37 cellular contexts compared by ENCODE assay signal in genomic region chr9:99427252-99427651, GRCh38.
DNase-seq lines count a peak whose midpoint lies in the region; ATAC-seq, FAIRE-seq and TF ChIP-seq lines count a peak whose summit lies in the region.
"Had no signal": no experiment of that assay in that cellular context is flagged by ENCODE, and none has a peak within 500 bp of the region (broad histone marks: within the 10 kb centered on the region; RNA-seq: fewer than 3 reads in every experiment).

No MANE protein-coding gene starts in this region.

- H2AFZ ChIP-seq in GM23338 (0 out of 2 replicates have a peak overlapping the region, but pooled peaks have one; percentile 9), GM12878 (ENCODE audit: control insufficient read depth, low read depth, low read length) (no peak overlapping the region)

- no peaks in the 10 kb centered on the region for H3K9me2 ChIP-seq in GM23338 (ENCODE audit: insufficient read depth)

- no peak overlapping the region for H3K27ac ChIP-seq in GM23338 (ENCODE audit: low read depth)
- no peak overlapping the region for H3K27ac ChIP-seq in GM12878 (ENCODE audit: control insufficient read depth, insufficient read depth)
- H3K27ac ChIP-seq: 22Rv1; A549; BLaER1; BLaER1 treated with 17β-estradiol and CSF1 and Interleukin-3, amounts not matched to agents 10 nM and 100 nM; C4-2B had no signal

- H3F3A ChIP-seq in GM23338 (replicated peaks; ENCODE audit: low read depth), result no peaks in the 10 kb centered on the region

- no peak overlapping the region for H3K27ac Mint-ChIP-seq in GM23338
- no peak overlapping the region for H3K27ac Mint-ChIP-seq in stimulated activated naive B cell treated with anti-CD40 and anti-IgM and Interleukin-4, amounts not matched to agents 10 μg/mL and 1 μg/mL and 100 μg/mL, for 72 hours
- H3K27ac Mint-ChIP-seq: B cell; CD14-positive monocyte; CD4-positive, alpha-beta memory T cell; CD4-positive, alpha-beta T cell; CD8-positive, alpha-beta T cell had no signal

- intact Hi-C loops in GM12878 (cut with micrococcal nuclease; ENCODE audit: unreplicated experiment), result no loop called here

- H3K9me3 Mint-ChIP-seq in GM23338, result no peaks in the 10 kb centered on the region
- H3K9me3 Mint-ChIP-seq in stimulated activated naive B cell treated with anti-CD40 and anti-IgM and Interleukin-4, amounts not matched to agents 10 μg/mL and 1 μg/mL and 100 μg/mL, for 72 hours, result peaks cover 8 to 9% of the 10 kb centered on the region in 2 donors
- H3K9me3 Mint-ChIP-seq: CD4-positive, alpha-beta T cell; CD8-positive, alpha-beta T cell had no signal

- no peak for TF ChIP-seq CTCF in GM23338 (conservative IDR thresholded peaks at IDR 0.05; ENCODE audit: low read depth in 2 of 2)
- no peak for TF ChIP-seq CTCF in GM12878 (IDR thresholded peaks at IDR 0.05 in 2 of 3, conservative IDR thresholded peaks at IDR 0.05 in 1 of 3; ENCODE audit: control insufficient read depth in 2 of 3, extremely low read depth in 1 of 3, insufficient read depth in 1 of 3, low read depth in 3 of 3, low read length in 3 of 3)

- H3K36me3 Mint-ChIP-seq in GM23338 (ENCODE audit: low read depth), result no peaks in the 10 kb centered on the region
- peaks cover 8 to 10% of the 10 kb centered on the region in 2 donors for H3K36me3 Mint-ChIP-seq in stimulated activated naive B cell treated with anti-CD40 and anti-IgM and Interleukin-4, amounts not matched to agents 10 μg/mL and 1 μg/mL and 100 μg/mL, for 72 hours
- H3K36me3 Mint-ChIP-seq: CD14-positive monocyte; CD4-positive, alpha-beta memory T cell; CD4-positive, CD25-positive, alpha-beta regulatory T cell; CD8-positive, alpha-beta memory T cell; CD8-positive, alpha-beta T cell had no signal

- no peak for TF ChIP-seq RAD21 in GM12878 (IDR thresholded peaks at IDR 0.05; ENCODE audit: insufficient read depth, low read depth, low read length)

- no peaks in the 10 kb centered on the region for H3K4me1 ChIP-seq in GM23338 (ENCODE audit: insufficient read depth)
- no peaks in the 10 kb centered on the region for H3K4me1 ChIP-seq in GM12878 (ENCODE audit: control insufficient read depth, insufficient read depth, low read length)
- no peaks in the 10 kb centered on the region for H3K4me1 ChIP-seq in HAP-1
- H3K4me1 ChIP-seq: A549, BLaER1, Caco-2 had no signal

- DNase-seq in GM12891 (ENCODE audit: insufficient read length, low spot score), result no peak
- no peak for DNase-seq in GM23338 (ENCODE audit: low spot score)
- no peak for DNase-seq in GM12878 (ENCODE audit: low read depth, low spot score)
- DNase-seq in stimulated activated naive B cell treated with anti-CD40 and anti-IgM and Interleukin-4, amounts not matched to agents 10 μg/mL and 1 μg/mL and 100 μg/mL, for 72 hours, result no peak
- DNase-seq in HPDE6-E6E7 (ENCODE audit: extremely low spot score), result no peak
- no peak for DNase-seq in NCI-H69 (lab: John Stamatoyannopoulos, UW)
- DNase-seq in HAP-1 (ENCODE audit: low spot score in 2 of 2), result no peak
- no peak for DNase-seq in NCI-H774 (lab: John Stamatoyannopoulos, UW)
- DNase-seq: 8988T; ACHN; AML-193; BE2C; C1 segment of cervical spinal cord; Caco-2; Calu3; CD4-positive, alpha-beta memory T cell; CD4-positive, alpha-beta T cell; CD4-positive, CD25-positive, alpha-beta regulatory T cell; CD8-positive, alpha-beta memory T cell; CD8-positive, alpha-beta T cell; COR-L47; DMS 273 treated with DMSO at 0.1 percent for 48 hours; DMS153; DMS53; DMS79; DMS79 treated with DMSO at 0.1 percent for 48 hours; DND-41; EL had no signal

- H3K9me3 ChIP-seq in GM12878 (replicated peaks; ENCODE audit: control insufficient read depth, insufficient read depth, low read length), result no peaks in the 10 kb centered on the region
- H3K9me3 ChIP-seq in HAP-1, result no peaks in the 10 kb centered on the region
- H3K9me3 ChIP-seq: A549; BE2C; BLaER1; BLaER1 treated with 17β-estradiol and CSF1 and Interleukin-3, amounts not matched to agents 10 nM and 100 nM; Caco-2 had no signal

- H3K36me3 ChIP-seq in GM23338 (ENCODE audit: insufficient read depth), result no peaks in the 10 kb centered on the region
- H3K36me3 ChIP-seq in GM12878 (ENCODE audit: control insufficient read depth in 2 of 2, insufficient read depth in 2 of 2, low read length in 1 of 2), result no peaks in the 10 kb centered on the region
- no peaks in the 10 kb centered on the region for H3K36me3 ChIP-seq in HAP-1 (replicated peaks)
- H3K36me3 ChIP-seq: BE2C; BLaER1; BLaER1 treated with 17β-estradiol and CSF1 and Interleukin-3, amounts not matched to agents 10 nM and 100 nM had no signal

- H3K4me2 ChIP-seq in GM23338, result no peak overlapping the region
- H3K4me2 ChIP-seq in GM12878 (ENCODE audit: control insufficient read depth, insufficient read depth), result no peak overlapping the region
- H3K4me2 ChIP-seq: A549, BLaER1 had no signal

- H3K79me2 ChIP-seq in GM23338 (replicated peaks; ENCODE audit: insufficient read depth) (no peaks in the 10 kb centered on the region), GM12878 (ENCODE audit: control insufficient read depth, insufficient read depth, low read length) (no peaks in the 10 kb centered on the region)

- TF ChIP-seq EP300 in GM12878 (IDR thresholded peaks at IDR 0.05; ENCODE audit: borderline replicate concordance in 1 of 2, control insufficient read depth in 1 of 2, low read depth in 2 of 2, low read length in 2 of 2), result no peak

- no TSS peak for BruUV-seq in GM12878 (replicated peaks; lab: Mats Ljungman, UMichigan)

- no peak for TF ChIP-seq POLR2A in GM12891 (IDR thresholded peaks at IDR 0.05; ENCODE audit: low read depth, low read length)
- no peak for TF ChIP-seq POLR2A in GM12878 (IDR thresholded peaks at IDR 0.05; ENCODE audit: low read depth, low read length)

- H3K4me3 ChIP-seq in GM23338 (no peak overlapping the region), GM12878 (no peak overlapping the region), HAP-1 (no peak overlapping the region)
- H3K4me3 ChIP-seq: A549; BLaER1; BLaER1 treated with 17β-estradiol and CSF1 and Interleukin-3, amounts not matched to agents 10 nM and 100 nM had no signal

- ATAC-seq in GM23338 (no peak), GM12878 (peak; percentile 34; the same call in 1 of the 3 replicates)
- peak; percentile 51 to 54 for ATAC-seq in stimulated activated naive B cell treated with anti-CD40 and anti-IgM and Interleukin-4, amounts not matched to agents 10 μg/mL and 1 μg/mL and 100 μg/mL, for 72 hours (replicated peaks)
- ATAC-seq: A549; CD8-positive, alpha-beta T cell had no signal

- RAD21 ChIA-PET in GM12878 (lab: Charles Lee; ENCODE audit: unreplicated experiment), result no interaction called here

- POLR2A ChIA-PET in GM12878 (lab: Charles Lee), result no interaction called here

- no peaks in the 10 kb centered on the region for H3K27me3 ChIP-seq in GM23338 (ENCODE audit: insufficient read depth)
- no peaks in the 10 kb centered on the region for H3K27me3 ChIP-seq in GM12878 (replicated peaks in 1 of 2; ENCODE audit: control insufficient read depth in 2 of 2, insufficient read depth in 2 of 2, low read length in 1 of 2)
- peaks cover 8% of the 10 kb centered on the region; the same call in 1 of the 2 replicates for H3K27me3 ChIP-seq in HAP-1 (ENCODE audit: low read depth)
- H3K27me3 ChIP-seq: BE2C; BLaER1; BLaER1 treated with 17β-estradiol and CSF1 and Interleukin-3, amounts not matched to agents 10 nM and 100 nM had no signal

- no peaks in the 10 kb centered on the region for H4K20me1 ChIP-seq in GM23338 (replicated peaks; ENCODE audit: insufficient read depth)
- H4K20me1 ChIP-seq in GM12878 (ENCODE audit: control insufficient read depth, insufficient read depth), result no peaks in the 10 kb centered on the region
- H4K20me1 ChIP-seq: BLaER1; BLaER1 treated with 17β-estradiol and CSF1 and Interleukin-3, amounts not matched to agents 10 nM and 100 nM had no signal

- in situ Hi-C loops in GM12878 (cut with MboI) (no loop called here), HAP-1 (cut with MboI; ENCODE audit: low sequenced_read_pairs) (no loop called here)

- H3K27me3 Mint-ChIP-seq in GM23338 (ENCODE audit: insufficient read depth, low read depth, poor library complexity), result no peaks in the 10 kb centered on the region
- H3K27me3 Mint-ChIP-seq in stimulated activated naive B cell treated with anti-CD40 and anti-IgM and Interleukin-4, amounts not matched to agents 10 μg/mL and 1 μg/mL and 100 μg/mL, for 72 hours, result peaks cover 0 to 5% of the 10 kb centered on the region in 2 donors

- H3K4me1 Mint-ChIP-seq in GM23338, result no peaks in the 10 kb centered on the region
- peaks cover 17 to 29% of the 10 kb centered on the region in 2 donors for H3K4me1 Mint-ChIP-seq in stimulated activated naive B cell treated with anti-CD40 and anti-IgM and Interleukin-4, amounts not matched to agents 10 μg/mL and 1 μg/mL and 100 μg/mL, for 72 hours
- H3K4me1 Mint-ChIP-seq: B cell; CD4-positive, alpha-beta memory T cell; CD4-positive, CD25-positive, alpha-beta regulatory T cell; CD8-positive, alpha-beta memory T cell had no signal

- SMC1A ChIA-PET in GM12878 (lab: Charles Lee; ENCODE audit: uncharacterized antibody, unreplicated experiment), result interaction anchor here (1.1 to 1.2 kb wide), 2 partner anchors 21 to 397 kb away, joined by 3 to 4 read pairs; no protein-coding TSS in a partner anchor

- CTCF ChIA-PET in GM12878 (lab: Yijun Ruan, JAX), result no interaction called here

- H3K4me3 Mint-ChIP-seq in GM23338, result no peak overlapping the region
- H3K4me3 Mint-ChIP-seq in stimulated activated naive B cell treated with anti-CD40 and anti-IgM and Interleukin-4, amounts not matched to agents 10 μg/mL and 1 μg/mL and 100 μg/mL, for 72 hours, result no peak overlapping the region
- H3K4me3 Mint-ChIP-seq: B cell; CD14-positive monocyte; CD4-positive, alpha-beta memory T cell; CD4-positive, alpha-beta T cell; CD4-positive, CD25-positive, alpha-beta regulatory T cell; CD8-positive, alpha-beta memory T cell; CD8-positive, alpha-beta T cell had no signal

- no peak overlapping the region for H3K9ac ChIP-seq in GM12878 (ENCODE audit: control insufficient read depth, insufficient read depth, low read length)
- H3K9ac ChIP-seq: BLaER1; BLaER1 treated with 17β-estradiol and CSF1 and Interleukin-3, amounts not matched to agents 10 nM and 100 nM had no signal

- peak; percentile 65 for FAIRE-seq in GM12891 (lab: Jason Lieb, UNC)
- no peak for FAIRE-seq in GM12878 (lab: Jason Lieb, UNC)
- FAIRE-seq: A204.1, A549, D721Med had no signal

TF ChIP-seq in GM12891, 5 proteins besides CTCF, POLR2A, EP300 and RAD21 (continues in another document):
- TF ChIP-seq TAF1 (IDR thresholded peaks at IDR 0.05; ENCODE audit: low read depth, low read length) (no peak), POU2F2 (IDR thresholded peaks at IDR 0.05; ENCODE audit: low read depth, low read length) (no peak), SPI1 (IDR thresholded peaks at IDR 0.05; ENCODE audit: low read depth, low read length) (no peak)

TF ChIP-seq in GM23338, 12 proteins besides CTCF, POLR2A, EP300 and RAD21 (continues in another document):
- no peak for TF ChIP-seq NANOG (IDR thresholded peaks at IDR 0.05; ENCODE audit: borderline replicate concordance)
- no peak for TF ChIP-seq ZNF331 (CRISPR knock-in tag; IDR thresholded peaks at IDR 0.05; ENCODE audit: low read depth)

TF ChIP-seq in GM12878, 131 proteins besides CTCF, POLR2A, EP300 and RAD21 (continues in another document):
- TF ChIP-seq MEF2A (IDR thresholded peaks at IDR 0.05; ENCODE audit: insufficient read depth, low read depth, low read length), result no peak
